Comparison of ENCODE assay signal across 24 cellular contexts in the genomic region with DNA sequence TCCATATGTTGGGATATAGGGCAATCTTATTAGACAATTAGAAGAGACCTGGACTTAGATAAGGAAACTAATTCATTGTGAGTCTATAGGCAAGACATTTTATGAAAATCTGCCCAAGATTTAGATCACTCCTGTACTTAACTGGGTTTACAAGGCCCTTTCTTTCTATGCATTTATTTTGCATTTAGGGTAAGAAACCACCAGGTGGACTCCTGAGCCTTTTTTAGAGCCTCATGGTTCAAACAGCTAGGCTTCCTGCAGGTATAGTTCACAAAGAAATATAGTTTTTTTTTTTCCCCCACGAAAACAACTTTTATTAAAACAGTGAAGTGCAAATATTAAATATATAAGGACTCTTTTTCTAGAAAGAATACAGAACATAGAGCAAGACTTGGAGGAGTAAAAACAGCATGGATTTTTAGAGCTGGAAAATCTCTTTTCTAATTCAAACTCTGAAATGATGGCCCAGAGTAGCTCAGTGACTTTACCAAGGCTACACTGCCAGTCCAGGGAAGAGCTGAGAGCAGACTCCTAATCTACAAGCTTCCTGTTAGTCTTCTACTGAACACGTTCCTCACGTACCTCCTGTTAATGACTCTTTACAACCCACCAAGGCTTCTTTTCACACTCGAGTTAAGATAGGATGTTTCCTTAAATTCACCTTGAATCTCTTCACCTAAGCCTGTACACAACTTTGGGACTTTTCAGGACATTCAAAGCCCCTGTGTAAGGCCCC.
DNase-seq lines count a peak whose midpoint lies in the region; ATAC-seq, FAIRE-seq and TF ChIP-seq lines count a peak whose summit lies in the region.
"Had no signal": no experiment of that assay in that cellular context is flagged by ENCODE, and none has a peak within 500 bp of the region (broad histone marks: within the 10 kb centered on the region; RNA-seq: fewer than 3 reads in every experiment).

No MANE protein-coding gene starts in this region.

- no peaks in the 10 kb centered on the region for H4K20me1 ChIP-seq in KMS-11 (ENCODE audit: insufficient read depth)
- H4K20me1 ChIP-seq in GM12878 (ENCODE audit: control insufficient read depth, insufficient read depth): no peaks in the 10 kb centered on the region
- H4K20me1 ChIP-seq: BLaER1 treated with 17β-estradiol and CSF1 and Interleukin-3, amounts not matched to agents 10 nM and 100 nM had no signal

- no peaks in the 10 kb centered on the region for H3K79me2 ChIP-seq in KMS-11 (ENCODE audit: insufficient read depth, low read depth)
- H3K79me2 ChIP-seq in GM12878 (ENCODE audit: control insufficient read depth, insufficient read depth, low read length): no peaks in the 10 kb centered on the region

- H2BK5ac ChIP-seq in neuronal stem cell (ENCODE audit: low read length): no peak overlapping the region

- no peak overlapping the region for H3K4ac ChIP-seq in neuronal stem cell (ENCODE audit: low read length)

- POLR2A ChIA-PET in GM12878 (lab: Charles Lee): no interaction called here
- POLR2A ChIA-PET in CD4-positive, alpha-beta T cell (lab: Charles Lee): no interaction called here

- H3K4me3 Mint-ChIP-seq in CD4-positive, alpha-beta T cell: no peak overlapping the region
- H3K4me3 Mint-ChIP-seq: activated CD4-positive, alpha-beta T cell treated with anti-CD3 and anti-CD28 coated beads for 36 hours; effector memory CD8-positive, alpha-beta T cell; stimulated activated naive CD8-positive, alpha-beta T cell treated with anti-CD3 and anti-CD28 coated beads, Interleukin-15, Interleukin-2, amounts not matched to agents 100 ng/mL and 50 ng/mL, for 24 hours had no signal

- H3K4me2 ChIP-seq in KMS-11 (peak overlapping the region; percentile 74; the same call in 1 of the 2 replicates), GM12878 (ENCODE audit: control insufficient read depth, insufficient read depth) (no peak overlapping the region), neuronal stem cell (ENCODE audit: insufficient read depth, low read length, poor library complexity, severe bottlenecking) (no peak overlapping the region)
- H3K4me2 ChIP-seq: BLaER1 treated with 17β-estradiol and CSF1 and Interleukin-3, amounts not matched to agents 10 nM and 100 nM had no signal

- no peak for FAIRE-seq in GM12878 (lab: Jason Lieb, UNC)

- H4K91ac ChIP-seq in neuronal stem cell (ENCODE audit: low read depth, low read length, poor library complexity): no peak overlapping the region

- no peaks in the 10 kb centered on the region for H3K9me3 Mint-ChIP-seq in CD4-positive, alpha-beta T cell

- H3K79me1 ChIP-seq in neuronal stem cell (ENCODE audit: low read depth, low read length): no peaks in the 10 kb centered on the region

- H3K27me3 ChIP-seq in KMS-11 (ENCODE audit: insufficient read depth, low read depth): no peaks in the 10 kb centered on the region
- H3K27me3 ChIP-seq in GM12878 (replicated peaks in 1 of 2; ENCODE audit: control insufficient read depth in 2 of 2, insufficient read depth in 2 of 2, low read length in 1 of 2): peaks cover 0 to 2% of the 10 kb centered on the region in 2 experiments; a peak in 2 of 4 replicates
- no peaks in the 10 kb centered on the region for H3K27me3 ChIP-seq in neuronal stem cell (ENCODE audit: control insufficient read depth in 3 of 3, insufficient read depth in 3 of 3, low read depth in 1 of 3, low read length in 3 of 3)
- H3K27me3 ChIP-seq in CD4-positive, alpha-beta T cell (ENCODE audit: control insufficient read depth, insufficient read depth, low read length): no peaks in the 10 kb centered on the region
- H3K27me3 ChIP-seq: BLaER1 treated with 17β-estradiol and CSF1 and Interleukin-3, amounts not matched to agents 10 nM and 100 nM; right atrium auricular region had no signal

- intact Hi-C loops in GM12878 (cut with micrococcal nuclease; ENCODE audit: unreplicated experiment): loop anchor here (10.0 kb wide), 1 partner anchor 292 kb away; no protein-coding TSS in a partner anchor
- intact Hi-C loops in CD4-positive, alpha-beta T cell (cut with DNase I, micrococcal nuclease): no loop called here

- no peak overlapping the region for H2BK120ac ChIP-seq in neuronal stem cell (ENCODE audit: low read depth, low read length)

- CTCF ChIA-PET in GM12878 (lab: Yijun Ruan, JAX): interaction anchor here (0.6 to 1.2 kb wide), 6 partner anchors 9 to 1014 kb away, joined by 3 to 7 read pairs (median 4); no protein-coding TSS in a partner anchor
- CTCF ChIA-PET in CD4-positive, alpha-beta T cell (lab: Charles Lee): no interaction called here

- H2BK15ac ChIP-seq in neuronal stem cell (ENCODE audit: low read length): no peak overlapping the region

- H3K27ac ChIP-seq in KMS-11 (no peak overlapping the region), GM12878 (ENCODE audit: control insufficient read depth, insufficient read depth) (no peak overlapping the region), neuronal stem cell (replicated peaks; ENCODE audit: low read length) (no peak overlapping the region)
- no peak overlapping the region for H3K27ac ChIP-seq in CD4-positive, alpha-beta T cell (ENCODE audit: low read depth, low read length)
- H3K27ac ChIP-seq: BLaER1 treated with 17β-estradiol and CSF1 and Interleukin-3, amounts not matched to agents 10 nM and 100 nM; right atrium auricular region had no signal

- BruUV-seq in GM12878 (replicated peaks; lab: Mats Ljungman, UMichigan): no TSS peak

- no peaks in the 10 kb centered on the region for H3K4me1 Mint-ChIP-seq in CD4-positive, alpha-beta T cell (ENCODE audit: low read depth)
- H3K4me1 Mint-ChIP-seq: activated CD4-positive, alpha-beta T cell treated with anti-CD3 and anti-CD28 coated beads for 36 hours had no signal

- H2AFZ ChIP-seq in KMS-11 (ENCODE audit: low read depth): no peak overlapping the region; the same call in 1 of the 2 replicates
- no peak overlapping the region for H2AFZ ChIP-seq in GM12878 (ENCODE audit: control insufficient read depth, low read depth, low read length)
- H2AFZ ChIP-seq in neuronal stem cell (ENCODE audit: low read length): peak overlapping the region; percentile 6

- no peak overlapping the region for H3K27ac Mint-ChIP-seq in CD4-positive, alpha-beta T cell
- H3K27ac Mint-ChIP-seq: activated CD4-positive, alpha-beta T cell treated with anti-CD3 and anti-CD28 coated beads for 36 hours; effector memory CD8-positive, alpha-beta T cell; stimulated activated naive CD8-positive, alpha-beta T cell treated with anti-CD3 and anti-CD28 coated beads, Interleukin-15, Interleukin-2, amounts not matched to agents 100 ng/mL and 50 ng/mL, for 24 hours had no signal

- DNase-seq in NCI-H510A treated with DMSO at 0.1 percent for 48 hours (lab: John Stamatoyannopoulos, UW) (peak; percentile 38), NCI-H510A (lab: John Stamatoyannopoulos, UW) (no peak), GM12878 (ENCODE audit: low read depth, low spot score) (no peak), neuronal stem cell (ENCODE audit: low spot score) (no peak)
- no peak for DNase-seq in NK-92 treated with Interleukin-12 subunit alpha and Interleukin-12 subunit beta, amount 100 ng/mL, for 24 hours (lab: John Stamatoyannopoulos, UW)
- DNase-seq in CD4-positive, alpha-beta T cell: no peak
- DNase-seq: 8988T; activated CD4-positive, alpha-beta T cell treated with anti-CD3 and anti-CD28 coated beads for 36 hours; activated gamma-delta T cell; anterior cingulate cortex; cerebellar nuclear complex; DMS 273 treated with DMSO at 0.1 percent for 48 hours; effector memory CD8-positive, alpha-beta T cell; hippocampal formation; left cardiac atrium; NCI-H1417 treated with DMSO at 0.1 percent for 48 hours; NCI-H2227 treated with DMSO at 0.1 percent for 48 hours; occipital lobe had no signal

- TF ChIP-seq CTCF in KMS-11 (conservative IDR thresholded peaks at IDR 0.05; ENCODE audit: low read depth, low read length) (peak; percentile 62), GM12878 (IDR thresholded peaks at IDR 0.05 in 2 of 3, conservative IDR thresholded peaks at IDR 0.05 in 1 of 3; ENCODE audit: control insufficient read depth in 2 of 3, extremely low read depth in 1 of 3, insufficient read depth in 1 of 3, low read depth in 3 of 3, low read length in 3 of 3) (peak in 1 of 3 experiments; percentile 7; a peak in 1 of 6 replicates)
- no peak for TF ChIP-seq CTCF in CD4-positive, alpha-beta T cell (IDR thresholded peaks at IDR 0.05)

- no peak overlapping the region for H3K4me3 ChIP-seq in KMS-11 (IDR thresholded peaks at IDR 0.05; ENCODE audit: insufficient read depth, low read depth, low read length)
- H3K4me3 ChIP-seq in GM12878: no peak overlapping the region
- no peak overlapping the region for H3K4me3 ChIP-seq in neuronal stem cell (ENCODE audit: low read length in 2 of 2)
- H3K4me3 ChIP-seq: BLaER1 treated with 17β-estradiol and CSF1 and Interleukin-3, amounts not matched to agents 10 nM and 100 nM; right atrium auricular region had no signal

- in situ Hi-C loops in GM12878 (cut with MboI): no loop called here

- ATAC-seq in GM12878 (no peak), GM21737 (IDR thresholded peaks at IDR 0.05; ENCODE audit: unreplicated experiment) (no peak)
- no peak for ATAC-seq in CD4-positive, alpha-beta T cell (ENCODE audit: poor library complexity)
- ATAC-seq: activated CD4-positive, alpha-beta T cell treated with anti-CD3 and anti-CD28 coated beads for 36 hours; effector memory CD8-positive, alpha-beta T cell; left cardiac atrium; Panc1 had no signal

- TF ChIP-seq RAD21 in GM12878 (IDR thresholded peaks at IDR 0.05; ENCODE audit: insufficient read depth, low read depth, low read length): peak; percentile 31; the same call in 1 of the 2 replicates

- H3K9me3 ChIP-seq in GM12878 (replicated peaks; ENCODE audit: control insufficient read depth, insufficient read depth, low read length) (no peaks in the 10 kb centered on the region), neuronal stem cell (replicated peaks in 1 of 2; ENCODE audit: control insufficient read depth in 2 of 2, insufficient read depth in 1 of 2, low read depth in 1 of 2, low read length in 2 of 2) (peaks cover 0 to 5% of the 10 kb centered on the region in 2 donors)
- no peaks in the 10 kb centered on the region for H3K9me3 ChIP-seq in CD4-positive, alpha-beta T cell (ENCODE audit: control insufficient read depth, low read length)
- H3K9me3 ChIP-seq: BLaER1 treated with 17β-estradiol and CSF1 and Interleukin-3, amounts not matched to agents 10 nM and 100 nM; right atrium auricular region had no signal

- H3K36me3 ChIP-seq in KMS-11 (ENCODE audit: insufficient read depth) (no peaks in the 10 kb centered on the region), GM12878 (ENCODE audit: control insufficient read depth in 2 of 2, insufficient read depth in 2 of 2, low read length in 1 of 2) (no peaks in the 10 kb centered on the region), neuronal stem cell (replicated peaks in 1 of 2; ENCODE audit: control insufficient read depth in 2 of 2, insufficient read depth in 2 of 2, low read length in 2 of 2) (no peaks in the 10 kb centered on the region)
- H3K36me3 ChIP-seq: BLaER1 treated with 17β-estradiol and CSF1 and Interleukin-3, amounts not matched to agents 10 nM and 100 nM; right atrium auricular region had no signal

- H3K14ac ChIP-seq in neuronal stem cell (ENCODE audit: low read length): no peak overlapping the region

- H3K9ac ChIP-seq in KMS-11 (no peak overlapping the region), GM12878 (ENCODE audit: control insufficient read depth, insufficient read depth, low read length) (no peak overlapping the region), neuronal stem cell (ENCODE audit: low read depth, low read length, poor library complexity) (no peak overlapping the region)
- H3K9ac ChIP-seq: BLaER1 treated with 17β-estradiol and CSF1 and Interleukin-3, amounts not matched to agents 10 nM and 100 nM had no signal

- TF ChIP-seq EP300 in GM12878 (IDR thresholded peaks at IDR 0.05; ENCODE audit: borderline replicate concordance in 1 of 2, control insufficient read depth in 1 of 2, low read depth in 2 of 2, low read length in 2 of 2): no peak

- H2BK12ac ChIP-seq in neuronal stem cell (ENCODE audit: low read length): no peak overlapping the region

- no peak overlapping the region for H3K18ac ChIP-seq in neuronal stem cell (ENCODE audit: low read length)

- WGBS in GM12878 (ENCODE audit: insufficient coverage, insufficient replicate concordance, low lambda C conversion rate, missing lambda C conversion rate): 3% methylated on average over 4 of the region's 4 CpGs
- no CpG with 5 or more reads among the region's 4 CpGs for WGBS in neuronal stem cell (ENCODE audit: extremely low coverage in 2 of 2, insufficient read length in 2 of 2, insufficient replicate concordance in 1 of 2), 2 donors

- H3K4me1 ChIP-seq in KMS-11 (ENCODE audit: low read depth, poor library complexity, severe bottlenecking) (peaks cover 94% of the 10 kb centered on the region), GM12878 (ENCODE audit: control insufficient read depth, insufficient read depth, low read length) (no peaks in the 10 kb centered on the region), neuronal stem cell (ENCODE audit: control insufficient read depth in 2 of 2, insufficient read depth in 1 of 2, low read depth in 1 of 2, low read length in 2 of 2) (peaks cover 0 to 4% of the 10 kb centered on the region in 2 donors)
- H3K4me1 ChIP-seq: BLaER1 treated with 17β-estradiol and CSF1 and Interleukin-3, amounts not matched to agents 10 nM and 100 nM; right atrium auricular region had no signal

- H2AK5ac ChIP-seq in neuronal stem cell (ENCODE audit: low read depth, low read length): no peak overlapping the region

- no peak overlapping the region for H4K8ac ChIP-seq in neuronal stem cell (ENCODE audit: low read depth, low read length)

- no peaks in the 10 kb centered on the region for H3K27me3 Mint-ChIP-seq in CD4-positive, alpha-beta T cell
- H3K27me3 Mint-ChIP-seq: activated CD4-positive, alpha-beta T cell treated with anti-CD3 and anti-CD28 coated beads for 36 hours; effector memory CD8-positive, alpha-beta T cell; stimulated activated naive CD8-positive, alpha-beta T cell treated with anti-CD3 and anti-CD28 coated beads, Interleukin-15, Interleukin-2, amounts not matched to agents 100 ng/mL and 50 ng/mL, for 24 hours had no signal

- SMC1A ChIA-PET in GM12878 (lab: Charles Lee; ENCODE audit: uncharacterized antibody, unreplicated experiment): interaction anchor here (0.7 to 1.2 kb wide), 2 partner anchors 223 to 1721 kb away, joined by 3 to 4 read pairs; no protein-coding TSS in a partner anchor

- H3K36me3 Mint-ChIP-seq in CD4-positive, alpha-beta T cell (ENCODE audit: low read depth): no peaks in the 10 kb centered on the region

- no peak for TF ChIP-seq POLR2A in GM12878 (IDR thresholded peaks at IDR 0.05; ENCODE audit: low read depth, low read length)

- H3K23ac ChIP-seq in neuronal stem cell (ENCODE audit: low read depth, low read length, poor library complexity): no peak overlapping the region

- RAD21 ChIA-PET in GM12878 (lab: Charles Lee; ENCODE audit: unreplicated experiment): interaction anchor here (0.8 kb wide), 1 partner anchor 224 kb away, joined by 3 read pairs; no protein-coding TSS in a partner anchor
